Comparison of ENCODE assay signal across 28 cellular contexts in genomic region chr3:51176923-51177322, GRCh38.
"Had no signal": no experiment of that assay in that cellular context is flagged by ENCODE, and none has a peak within 500 bp of the region (broad histone marks: within the 10 kb centered on the region; RNA-seq: fewer than 3 reads in every experiment).

No MANE protein-coding gene starts in this region.

- H3K36me3 ChIP-seq: left lung, ovary, right atrium auricular region, stomach, transverse colon, upper lobe of left lung, vagina had no signal

- H3K27ac Mint-ChIP-seq: immature natural killer cell; mesothelial cell of epicardium; naive B cell; natural killer cell treated with Interleukin-12 subunit alpha and Interleukin-12 subunit beta and Interleukin-15 and Interleukin-18, amount 100 ng/mL, for 72 hours; progenitor cell of endocrine pancreas; stimulated activated naive B cell treated with anti-CD40 and anti-IgM and Interleukin-4, amounts not matched to agents 10 μg/mL and 1 μg/mL and 100 μg/mL, for 72 hours had no signal

- H3K27me3 ChIP-seq: left lung, ovary, right atrium auricular region, stomach, testis, thyroid gland, transverse colon, upper lobe of left lung, vagina had no signal

- ATAC-seq: left colon; left lung; natural killer cell treated with Interleukin-12 subunit alpha and Interleukin-12 subunit beta and Interleukin-15 and Interleukin-18, amount 100 ng/mL, for 72 hours; sciatic nerve; stimulated activated naive B cell treated with anti-CD40 and anti-IgM and Interleukin-4, amounts not matched to agents 10 μg/mL and 1 μg/mL and 100 μg/mL, for 72 hours; stimulated activated naive CD8-positive, alpha-beta T cell treated with anti-CD3 and anti-CD28 coated beads, Interleukin-15, Interleukin-2, amounts not matched to agents 100 U/mL and 50 U/mL, for 24 hours had no signal

- H3K4me3 ChIP-seq: left lung, lung, ovary, right atrium auricular region, smooth muscle cell, stomach, testis, thyroid gland, transverse colon, upper lobe of left lung, vagina had no signal

- H3K4me3 Mint-ChIP-seq: immature natural killer cell; mesothelial cell of epicardium; naive B cell; natural killer cell treated with Interleukin-12 subunit alpha and Interleukin-12 subunit beta and Interleukin-15 and Interleukin-18, amount 100 ng/mL, for 72 hours; stimulated activated naive B cell treated with anti-CD40 and anti-IgM and Interleukin-4, amounts not matched to agents 10 μg/mL and 1 μg/mL and 100 μg/mL, for 72 hours had no signal

- H3K27me3 Mint-ChIP-seq: progenitor cell of endocrine pancreas had no signal

- H3K4me1 Mint-ChIP-seq: immature natural killer cell; mesothelial cell of epicardium; naive B cell; stimulated activated naive B cell treated with anti-CD40 and anti-IgM and Interleukin-4, amounts not matched to agents 10 μg/mL and 1 μg/mL and 100 μg/mL, for 72 hours had no signal

- H3K4me1 ChIP-seq: left lung, right atrium auricular region, testis, thyroid gland, transverse colon, upper lobe of left lung, vagina had no signal

- FAIRE-seq: islet of Langerhans, kidney had no signal

- H3K9me3 ChIP-seq: testis, thyroid gland had no signal

- H3K27ac ChIP-seq: left lung, ovary, right atrium auricular region, stomach, testis, thyroid gland, transverse colon, upper lobe of left lung, vagina had no signal

- DNase-seq: hypothalamus; immature natural killer cell; kidney; left colon; left lung; mesendoderm; naive B cell; ovary; stimulated activated CD4-positive, alpha-beta T cell treated with anti-CD3 and anti-CD28 coated beads, Interleukin-1b, Interleukin-23, amount 100 ng/mL, for 48 hours; stimulated activated CD4-positive, alpha-beta T cell treated with anti-CD3 and anti-CD28 coated beads, Interleukin-2, amount 100 ng/mL, for 48 hours; stimulated activated CD4-positive, alpha-beta T cell treated with anti-CD3 and anti-CD28 coated beads, Interleukin-4, amount 100 ng/mL, for 4 hours; stimulated activated CD8-positive, alpha-beta memory T cell treated with anti-CD3 and anti-CD28 coated beads, Interleukin-4, amount 100 ng/mL, for 48 hours; stimulated activated naive B cell treated with anti-CD40 and anti-IgM and Interleukin-4, amounts not matched to agents 10 μg/mL and 1 μg/mL and 100 μg/mL, for 72 hours; stimulated activated naive CD8-positive, alpha-beta T cell treated with anti-CD3 and anti-CD28 coated beads, Interleukin-15, Interleukin-2, amounts not matched to agents 100 U/mL and 50 U/mL, for 24 hours; stomach; testis; thyroid gland; transverse colon; upper lobe of left lung had no signal
